28 cellular contexts compared by ENCODE assay signal in the genomic region with DNA sequence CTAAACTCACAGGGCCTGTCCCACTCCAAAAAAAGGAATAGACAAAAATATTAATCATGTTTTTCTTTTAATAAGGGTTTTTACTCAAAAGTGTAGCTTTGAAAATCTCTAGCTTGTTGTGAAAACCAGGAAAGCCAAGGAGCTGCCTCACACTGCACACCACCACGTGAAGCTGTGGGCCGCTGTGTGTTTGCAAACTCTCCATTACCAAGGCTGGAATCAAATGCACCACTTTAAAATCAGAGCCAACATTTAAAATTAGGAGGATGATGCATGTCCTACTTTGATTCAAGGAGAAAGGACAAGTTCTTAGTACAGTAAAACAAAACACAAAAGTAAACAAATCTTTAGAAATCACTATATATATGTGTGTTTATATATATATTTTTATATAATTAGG.
"Had no signal": no experiment of that assay in that cellular context is flagged by ENCODE, and none has a peak within 500 bp of the region (broad histone marks: within the 10 kb centered on the region; RNA-seq: fewer than 3 reads in every experiment).

No MANE protein-coding gene starts in this region.

- DNase-seq: activated B cell treated with CpG ODN at 0.5 μM for 24 hours; activated CD4-positive, alpha-beta T cell treated with anti-CD3 and anti-CD28 coated beads for 48 hours; activated CD4-positive, alpha-beta T cell treated with anti-CD3 and anti-CD28 coated beads, Interleukin-2, amount 50 U/mL, for 1 hour; activated CD4-positive, alpha-beta T cell treated with anti-CD3 and anti-CD28 coated beads, Interleukin-2, amount 50 U/mL, for 48 hours; activated CD8-positive, alpha-beta T cell treated with anti-CD3 and anti-CD28 coated beads for 36 hours; activated effector memory CD4-positive, alpha-beta T cell treated with Interleukin-2 at 50 U/mL for 16 hours; activated gamma-delta T cell treated with Interleukin-2 at 50 U/mL for 16 hours; activated naive CD4-positive, alpha-beta T cell treated with anti-CD3 and anti-CD28 coated beads, Interleukin-2, amount 50 U/mL, for 16 hours; activated naive CD4-positive, alpha-beta T cell treated with Interleukin-2 at 50 U/mL for 16 hours; activated T-cell treated with anti-CD3 and anti-CD28 coated beads, Interleukin-2, amount 50 U/mL, for 4 hours; amniotic stem cell; anterior cingulate cortex; brain microvascular endothelial cell; caudate nucleus; cortex of kidney; dermis blood vessel endothelial cell; effector CD4-positive, alpha-beta T cell; effector memory CD8-positive, alpha-beta T cell; erythroblast; foreskin keratinocyte; T-helper 1 cell; T-helper 17 cell; T1000; WERI-Rb-1 had no signal

- H3K9me3 ChIP-seq: esophagus muscularis mucosa, gastroesophageal sphincter had no signal

- H3K4me3 ChIP-seq: esophagus muscularis mucosa, gastroesophageal sphincter had no signal

- H3K27ac ChIP-seq: brain microvascular endothelial cell, esophagus muscularis mucosa, foreskin keratinocyte, gastroesophageal sphincter, WERI-Rb-1 had no signal

- ATAC-seq: activated CD4-positive, CD25-positive, alpha-beta regulatory T cell treated with anti-CD3 and anti-CD28 coated beads, Interleukin-2, amount 50 U/mL, for 24 hours; activated CD8-positive, alpha-beta T cell treated with anti-CD3 and anti-CD28 coated beads for 36 hours; activated T-cell treated with anti-CD3 and anti-CD28 coated beads, Interleukin-2, amount 50 U/mL, for 4 hours; activated T-helper 17 cell treated with anti-CD3 and anti-CD28 coated beads, Interleukin-2, amount 50 U/mL, for 72 hours; effector memory CD8-positive, alpha-beta T cell; foreskin keratinocyte; gastroesophageal sphincter; T-helper 17 cell had no signal

- H3K27me3 ChIP-seq: brain microvascular endothelial cell, esophagus muscularis mucosa, foreskin keratinocyte, gastroesophageal sphincter had no signal

- H3K4me1 ChIP-seq: esophagus muscularis mucosa, foreskin keratinocyte had no signal
